Comparison of ENCODE assay signal across 1 cellular context in genomic region chrX:270848-271367, GRCh38.
TF ChIP-seq lines count a peak whose summit lies in the region.

No MANE protein-coding gene starts in this region.

TF ChIP-seq in HepG2, 621 proteins besides CTCF, POLR2A, EP300 and RAD21 (continued from another document and continues in another):
- TF ChIP-seq MYPOP (CRISPR knock-in tag; IDR thresholded peaks at IDR 0.05): no peak
- TF ChIP-seq JDP2 (CRISPR knock-in tag; IDR thresholded peaks at IDR 0.05; ENCODE audit: borderline replicate concordance): no peak
- TF ChIP-seq ZNF564 (CRISPR knock-in tag; IDR thresholded peaks at IDR 0.05): no peak
- no peak; the same call in 1 of the 2 replicates for TF ChIP-seq MLX (CRISPR knock-in tag; IDR thresholded peaks at IDR 0.05)
- TF ChIP-seq ZIK1 (CRISPR knock-in tag; IDR thresholded peaks at IDR 0.05; ENCODE audit: borderline replicate concordance, low read depth): no peak
- TF ChIP-seq MIER3 (CRISPR knock-in tag; IDR thresholded peaks at IDR 0.05; ENCODE audit: borderline replicate concordance): peak; percentile 71; the same call in 1 of the 2 replicates
- TF ChIP-seq TAF1 (CRISPR knock-in tag; IDR thresholded peaks at IDR 0.05): no peak
- TF ChIP-seq TP53 (CRISPR knock-in tag; conservative IDR thresholded peaks at IDR 0.05): no peak
- TF ChIP-seq ZFP41 (CRISPR knock-in tag; IDR thresholded peaks at IDR 0.05; ENCODE audit: borderline replicate concordance): no peak
- no peak for TF ChIP-seq HNF1A (IDR thresholded peaks at IDR 0.05; ENCODE audit: low read depth)
- TF ChIP-seq HNF1A (CRISPR knock-in tag; IDR thresholded peaks at IDR 0.05; ENCODE audit: borderline replicate concordance): no peak
- no peak for TF ChIP-seq MBD4 (IDR thresholded peaks at IDR 0.05; ENCODE audit: borderline replicate concordance, low read length)
- peak; percentile 84 for TF ChIP-seq PAXIP1 (CRISPR knock-in tag; conservative IDR thresholded peaks at IDR 0.05)
- TF ChIP-seq MEF2D (CRISPR knock-in tag; IDR thresholded peaks at IDR 0.05): peak; percentile 91
- no peak for TF ChIP-seq RFX3 (CRISPR knock-in tag; IDR thresholded peaks at IDR 0.05)
- TF ChIP-seq ATF7-NPFF (CRISPR knock-in tag; IDR thresholded peaks at IDR 0.05; ENCODE audit: low read depth): no peak
- TF ChIP-seq HNRNPUL1 (IDR thresholded peaks at IDR 0.05; ENCODE audit: low read depth, low read length): no peak
- no peak for TF ChIP-seq SIN3A (IDR thresholded peaks at IDR 0.05; ENCODE audit: borderline replicate concordance, low read depth, low read length)
- TF ChIP-seq TCF7 (IDR thresholded peaks at IDR 0.05; ENCODE audit: low read depth): no peak
- peak; percentile 90 for TF ChIP-seq ARNTL (CRISPR knock-in tag; IDR thresholded peaks at IDR 0.05)
- TF ChIP-seq ZNF343 (CRISPR knock-in tag; IDR thresholded peaks at IDR 0.05): no peak
- TF ChIP-seq JARID2 (CRISPR knock-in tag; IDR thresholded peaks at IDR 0.05; ENCODE audit: insufficient replicate concordance): no peak
- no peak for TF ChIP-seq ZNF253 (CRISPR knock-in tag; IDR thresholded peaks at IDR 0.05; ENCODE audit: borderline replicate concordance)
- TF ChIP-seq ZNF232 (CRISPR knock-in tag; IDR thresholded peaks at IDR 0.05; ENCODE audit: borderline replicate concordance): peak; percentile 76
- TF ChIP-seq BATF2 (CRISPR knock-in tag; IDR thresholded peaks at IDR 0.05): no peak
- TF ChIP-seq ZNF775 (CRISPR knock-in tag; IDR thresholded peaks at IDR 0.05; ENCODE audit: borderline replicate concordance): no peak
- no peak for TF ChIP-seq SOX13 (IDR thresholded peaks at IDR 0.05)
- TF ChIP-seq SOX13 (CRISPR knock-in tag; conservative IDR thresholded peaks at IDR 0.05 in 1 of 2, IDR thresholded peaks at IDR 0.05 in 1 of 2): no peak
- no peak for TF ChIP-seq FOXC1 (CRISPR knock-in tag; IDR thresholded peaks at IDR 0.05; ENCODE audit: borderline replicate concordance)
- TF ChIP-seq KDM6A (CRISPR knock-in tag; IDR thresholded peaks at IDR 0.05; ENCODE audit: low read depth): 0 out of 2 replicates have a peak, but pooled peaks have one; percentile 28
- TF ChIP-seq ZNF451 (CRISPR knock-in tag; IDR thresholded peaks at IDR 0.05): no peak
- no peak for TF ChIP-seq ZNF547 (CRISPR knock-in tag; IDR thresholded peaks at IDR 0.05)
- no peak for TF ChIP-seq SMC3 (IDR thresholded peaks at IDR 0.05; ENCODE audit: low read length)
- no peak for TF ChIP-seq MATR3 (CRISPR knock-in tag; IDR thresholded peaks at IDR 0.05)
- no peak for TF ChIP-seq TIGD3 (CRISPR knock-in tag; IDR thresholded peaks at IDR 0.05; ENCODE audit: borderline replicate concordance)
- TF ChIP-seq YEATS2 (CRISPR knock-in tag; IDR thresholded peaks at IDR 0.05; ENCODE audit: borderline replicate concordance): no peak
- no peak for TF ChIP-seq ISX (CRISPR knock-in tag; conservative IDR thresholded peaks at IDR 0.05)
- no peak for TF ChIP-seq PCBP2 (optimal IDR thresholded peaks at IDR 0.05; ENCODE audit: low read depth, low read length, poor library complexity, severe bottlenecking)
- TF ChIP-seq XBP1 (CRISPR knock-in tag; IDR thresholded peaks at IDR 0.05): no peak
- no peak for TF ChIP-seq ZNF331 (CRISPR knock-in tag; IDR thresholded peaks at IDR 0.05)
- 0 out of 2 replicates have a peak, but pooled peaks have one; percentile 17 for TF ChIP-seq MXD1 (CRISPR knock-in tag; IDR thresholded peaks at IDR 0.05)
- no peak for TF ChIP-seq RFXANK (CRISPR knock-in tag; IDR thresholded peaks at IDR 0.05)
- TF ChIP-seq KAT7 (CRISPR knock-in tag; IDR thresholded peaks at IDR 0.05; ENCODE audit: borderline replicate concordance): no peak; the same call in 1 of the 2 replicates
- no peak for TF ChIP-seq GRHL1 (CRISPR knock-in tag; conservative IDR thresholded peaks at IDR 0.05)
- no peak for TF ChIP-seq ZNF737 (CRISPR knock-in tag; IDR thresholded peaks at IDR 0.05; ENCODE audit: borderline replicate concordance)
- no peak for TF ChIP-seq ZFAT (CRISPR knock-in tag; conservative IDR thresholded peaks at IDR 0.05)
- peak; percentile 26; the same call in 1 of the 2 replicates for TF ChIP-seq MEIS1 (CRISPR knock-in tag; IDR thresholded peaks at IDR 0.05; ENCODE audit: borderline replicate concordance)
- no peak for TF ChIP-seq ZNF562 (CRISPR knock-in tag; IDR thresholded peaks at IDR 0.05; ENCODE audit: borderline replicate concordance)
- no peak for TF ChIP-seq NFE2 (CRISPR knock-in tag; IDR thresholded peaks at IDR 0.05)
- TF ChIP-seq ZNF574 (CRISPR knock-in tag; IDR thresholded peaks at IDR 0.05): peak; percentile 56; the same call in 1 of the 2 replicates
- no peak for TF ChIP-seq NFE2L1 (CRISPR knock-in tag; IDR thresholded peaks at IDR 0.05; ENCODE audit: borderline replicate concordance)
